Comparison of ENCODE assay signal across 2 cellular contexts in genomic region chr4:69218491-69218890, GRCh38. TPM values are rescaled to one million over a fixed set of nuclear protein-coding genes. Genes with fewer than 3 reads are reported as not detected.
"Had no signal": no experiment of that assay in that cellular context is flagged by ENCODE, and none has a peak within 500 bp of the region (broad histone marks: within the 10 kb centered on the region; RNA-seq: fewer than 3 reads in every experiment).

No MANE protein-coding gene starts in this region.

RNA-seq across cellular contexts. Expression of gene UGT2B11, which starts 3.9 kb away (rescaled TPM):
- total RNA-seq: G401, GM12878 had no signal
- polyA plus RNA-seq: GM12878 had no signal
